In the genomic region with DNA sequence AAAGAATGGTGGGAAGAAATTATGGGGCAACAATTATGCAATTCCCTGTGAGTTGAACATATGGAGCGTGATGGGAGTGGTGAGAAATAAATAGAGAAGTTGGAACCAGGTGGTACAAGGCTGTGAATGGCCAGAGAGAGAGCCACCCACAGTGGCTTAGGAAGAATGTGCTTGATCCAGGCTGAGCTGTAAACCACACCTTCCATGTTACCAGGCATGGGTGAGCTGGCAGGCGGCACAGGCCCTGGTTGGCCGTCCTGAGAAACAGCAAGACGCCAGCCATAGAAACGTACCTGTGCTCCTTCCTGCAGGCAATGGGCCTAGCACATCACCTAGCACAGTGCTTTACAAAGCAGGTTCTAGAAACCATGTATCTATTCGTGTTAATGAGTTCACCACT, we compare ENCODE assay signal across 21 cellular contexts.
"Had no signal": no experiment of that assay in that cellular context is flagged by ENCODE, and none has a peak within 500 bp of the region (broad histone marks: within the 10 kb centered on the region; RNA-seq: fewer than 3 reads in every experiment).

No MANE protein-coding gene starts in this region.

- H3K27me3 ChIP-seq: brain microvascular endothelial cell, neural progenitor cell, uterus had no signal

- DNase-seq: activated CD4-positive, alpha-beta T cell treated with anti-CD3 and anti-CD28 coated beads, Interleukin-2, amount 50 U/mL, for 1 hour; activated CD4-positive, CD25-positive, alpha-beta regulatory T cell treated with anti-CD3 and anti-CD28 coated beads, Interleukin-2, amount 50 U/mL, for 72 hours; activated CD8-positive, alpha-beta T cell treated with anti-CD3 and anti-CD28 coated beads, Interleukin-2, amount 10 ng/mL, durations not matched to agents 7 days and 5 days; activated gamma-delta T cell treated with Interleukin-2 at 50 U/mL for 16 hours; activated T-cell treated with anti-CD3 and anti-CD28 coated beads, Interleukin-2, amount 50 U/mL, for 1 hour; aorta; brain microvascular endothelial cell; caudate nucleus; effector memory CD4-positive, alpha-beta T cell; heart right ventricle; naive thymus-derived CD8-positive, alpha-beta T cell; stimulated activated CD4-positive, alpha-beta T cell treated with anti-CD3 and anti-CD28 coated beads, Interleukin-12 subunit alpha, Interleukin-12 subunit beta, amount 100 ng/mL, for 4 hours; stimulated activated CD4-positive, alpha-beta T cell treated with anti-CD3 and anti-CD28 coated beads, Interleukin-4, amount 100 ng/mL, for 4 hours; stimulated activated naive CD8-positive, alpha-beta T cell treated with anti-CD3 and anti-CD28 coated beads, Interleukin-15, Interleukin-2, amounts not matched to agents 100 U/mL and 50 U/mL, for 24 hours; substantia nigra; trophoblast cell; uterus had no signal

- ATAC-seq: activated CD8-positive, alpha-beta T cell treated with anti-CD3 and anti-CD28 coated beads, Interleukin-2, amount 10 ng/mL, durations not matched to agents 7 days and 5 days; activated naive CD4-positive, alpha-beta T cell treated with anti-CD3 and anti-CD28 coated beads, Interleukin-2, amount 50 U/mL, for 72 hours; heart right ventricle; naive thymus-derived CD8-positive, alpha-beta T cell; stimulated activated naive CD8-positive, alpha-beta T cell treated with anti-CD3 and anti-CD28 coated beads, Interleukin-15, Interleukin-2, amounts not matched to agents 100 U/mL and 50 U/mL, for 24 hours had no signal

- H3K9me3 ChIP-seq: esophagus muscularis mucosa, heart right ventricle, uterus had no signal

- H3K4me1 ChIP-seq: neural progenitor cell, uterus had no signal

- H3K27ac ChIP-seq: brain microvascular endothelial cell, esophagus muscularis mucosa, heart right ventricle, neural progenitor cell, uterus, VCaP had no signal

- H3K36me3 ChIP-seq: brain microvascular endothelial cell, esophagus muscularis mucosa, heart right ventricle, neural progenitor cell, uterus had no signal

- H3K4me3 ChIP-seq: esophagus muscularis mucosa, heart right ventricle, neural progenitor cell, uterus had no signal
